ENCODE assay signal across 9 cellular contexts in the genomic region with DNA sequence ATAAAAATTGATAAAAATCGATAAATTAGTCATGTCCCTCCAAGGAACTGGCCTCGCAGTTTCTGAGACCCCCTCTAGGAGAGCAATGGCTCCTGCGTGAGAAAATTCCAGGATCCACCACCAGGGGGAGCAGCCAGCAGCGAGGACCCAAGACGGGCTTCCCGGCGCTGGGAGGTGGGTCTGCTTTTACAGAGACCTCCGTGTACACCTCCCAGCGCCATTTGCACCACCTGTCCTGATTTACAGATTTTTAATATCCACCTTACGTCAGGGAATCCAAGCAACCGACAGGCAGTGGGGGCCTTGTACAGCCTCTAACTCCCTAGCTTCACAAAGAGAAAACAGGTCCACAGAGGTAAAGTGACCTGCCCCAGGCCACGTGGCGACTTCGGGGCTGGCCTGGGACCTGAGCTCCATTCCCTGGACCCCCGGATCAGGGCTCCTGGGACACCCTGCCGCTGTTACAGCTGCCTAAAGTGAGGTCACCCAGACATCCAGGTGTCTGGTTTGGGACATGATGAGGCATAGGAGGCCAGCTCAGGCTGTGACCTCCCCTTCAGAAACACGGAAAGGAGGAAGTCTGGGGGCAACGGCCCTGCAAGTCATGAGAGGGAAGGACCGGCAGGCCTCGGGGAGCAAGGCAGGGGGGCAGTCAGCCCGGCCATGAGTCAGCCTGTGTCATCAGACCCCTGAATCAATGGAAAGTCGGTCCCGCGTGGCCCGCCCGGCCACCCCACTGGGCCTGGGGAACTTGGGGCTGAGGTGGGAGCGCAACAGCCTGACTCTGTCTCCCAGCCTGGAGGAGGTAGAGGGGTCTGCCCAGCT. TPM values are rescaled to one million over a fixed set of nuclear protein-coding genes. Genes with fewer than 3 reads are reported as not detected.
DNase-seq lines count a peak whose midpoint lies in the region; ATAC-seq and TF ChIP-seq lines count a peak whose summit lies in the region.
"Had no signal": no experiment of that assay in that cellular context is flagged by ENCODE, and none has a peak within 500 bp of the region (broad histone marks: within the 10 kb centered on the region; RNA-seq: fewer than 3 reads in every experiment).

No MANE protein-coding gene starts in this region.

- peak; percentile 64 to 76 (median 68) for DNase-seq in CD4-positive, alpha-beta memory T cell
- DNase-seq in IMR-90: peak; percentile 61
- DNase-seq in SK-N-DZ (ENCODE audit: low spot score): peak; percentile 78
- DNase-seq in activated naive CD4-positive, alpha-beta T cell treated with anti-CD3 and anti-CD28 coated beads, Interleukin-2, amount 10 ng/mL, durations not matched to agents 7 days and 5 days: peak; percentile 88
- peak; percentile 85 for DNase-seq in Right ventricle myocardium superior
- DNase-seq in prostate gland (ENCODE audit: low spot score): peak; percentile 52
- DNase-seq in aorta: peak; percentile 84 to 94

- H2AK5ac ChIP-seq in IMR-90 (ENCODE audit: low read depth, low read length): peak overlapping the region; percentile 83

- TF ChIP-seq RAD21 in IMR-90 (IDR thresholded peaks at IDR 0.05; ENCODE audit: low read length): peak; percentile 72

- dilution Hi-C loops in IMR-90 (cut with HindIII; ENCODE audit: low sequenced_read_pairs, unreplicated experiment): no loop called here

- peak overlapping the region in 1 of 2 experiments; percentile 80; a peak in 2 of 4 replicates for H4K8ac ChIP-seq in IMR-90 (ENCODE audit: low read depth in 2 of 2, low read length in 2 of 2)

- H2BK15ac ChIP-seq in IMR-90 (ENCODE audit: low read depth, low read length): no peak overlapping the region; the same call in 2 of the 3 replicates

- H3K27me3 Mint-ChIP-seq in CD4-positive, alpha-beta memory T cell: no peaks in the 10 kb centered on the region
- H3K27me3 Mint-ChIP-seq in activated naive CD4-positive, alpha-beta T cell treated with anti-CD3 and anti-CD28 coated beads, Interleukin-2, amount 10 ng/mL, durations not matched to agents 7 days and 5 days: no peaks in the 10 kb centered on the region

- peaks cover 4% of the 10 kb centered on the region for H3K36me3 ChIP-seq in CD4-positive, alpha-beta memory T cell (ENCODE audit: insufficient read depth, low read length)
- H3K36me3 ChIP-seq in IMR-90 (ENCODE audit: control insufficient read depth, insufficient read depth, low read length) (no peaks in the 10 kb centered on the region), prostate gland (no peaks in the 10 kb centered on the region), aorta (ENCODE audit: control insufficient read depth in 1 of 2, insufficient read depth in 2 of 2, low read length in 1 of 2) (no peaks in the 10 kb centered on the region)

- in situ Hi-C loops in IMR-90 (cut with MboI; ENCODE audit: low sequenced_read_pairs): loop anchor here (5.0 kb wide), 1 partner anchor 156 kb away; no protein-coding TSS in a partner anchor

- no peak overlapping the region for H3K56ac ChIP-seq in IMR-90 (ENCODE audit: extremely low read depth, insufficient read depth, low read length)

- ATAC-seq in IMR-90 (ENCODE audit: low read depth) (peak; percentile 87), Right ventricle myocardium superior (ENCODE audit: poor library complexity) (peak; percentile 75), aorta (ENCODE audit: low FRiP score) (peak; percentile 67), GM21447 (IDR thresholded peaks at IDR 0.05; ENCODE audit: unreplicated experiment) (no peak)

- H2AK9ac ChIP-seq in IMR-90 (replicated peaks; ENCODE audit: low read depth, low read length, poor library complexity): peak overlapping the region; percentile 87

- peak overlapping the region; percentile 36 for H3K27ac ChIP-seq in CD4-positive, alpha-beta memory T cell (ENCODE audit: low read depth, low read length)
- H3K27ac ChIP-seq in IMR-90 (ENCODE audit: insufficient read depth, low read length) (no peak overlapping the region), prostate gland (peak overlapping the region in 1 of 2 donors; percentile 26), aorta (ENCODE audit: low read depth in 1 of 2, low read length in 2 of 2) (no peak overlapping the region)
- H3K27ac ChIP-seq: SK-N-MC had no signal

- BruUV-seq in IMR-90 (replicated peaks; lab: Mats Ljungman, UMichigan): no TSS peak

- peak overlapping the region in 1 of 2 donors; percentile 24 for H3K4me3 ChIP-seq in CD4-positive, alpha-beta memory T cell (ENCODE audit: low read length in 2 of 2)
- H3K4me3 ChIP-seq in IMR-90 (ENCODE audit: insufficient read depth, low read depth, low read length) (peak overlapping the region; percentile 26; the same call in 1 of the 2 replicates), prostate gland (no peak overlapping the region), aorta (ENCODE audit: low read length in 2 of 2) (no peak overlapping the region)
- H3K4me3 ChIP-seq: SK-N-MC had no signal

- peak overlapping the region; percentile 61 to 90 (median 86) for H3K27ac Mint-ChIP-seq in CD4-positive, alpha-beta memory T cell
- peak overlapping the region; percentile 84 for H3K27ac Mint-ChIP-seq in activated naive CD4-positive, alpha-beta T cell treated with anti-CD3 and anti-CD28 coated beads, Interleukin-2, amount 10 ng/mL, durations not matched to agents 7 days and 5 days

- H2BK120ac ChIP-seq in IMR-90 (ENCODE audit: low read depth, low read length): peak overlapping the region; percentile 38; the same call in 1 of the 2 replicates

- H3K23ac ChIP-seq in IMR-90 (ENCODE audit: low read depth, low read length): peak overlapping the region; percentile 75; the same call in 1 of the 2 replicates

- H2AFZ ChIP-seq in IMR-90 (replicated peaks; ENCODE audit: low read length, poor library complexity): peak overlapping the region; percentile 94

- no peak overlapping the region for H2BK5ac ChIP-seq in IMR-90 (ENCODE audit: low read depth, low read length, poor library complexity, severe bottlenecking)

- no peaks in the 10 kb centered on the region for H3K27me3 ChIP-seq in CD4-positive, alpha-beta memory T cell (ENCODE audit: insufficient read depth, low read length)
- H3K27me3 ChIP-seq in IMR-90 (ENCODE audit: control insufficient read depth, insufficient read depth, low read length): no peaks in the 10 kb centered on the region; the same call in 1 of the 2 replicates
- H3K27me3 ChIP-seq in prostate gland (replicated peaks; ENCODE audit: insufficient read depth): no peaks in the 10 kb centered on the region
- no peaks in the 10 kb centered on the region for H3K27me3 ChIP-seq in aorta (ENCODE audit: control insufficient read depth in 1 of 2, insufficient read depth in 2 of 2, low read length in 1 of 2)

- H3K14ac ChIP-seq in IMR-90 (replicated peaks; ENCODE audit: low read depth, low read length): peak overlapping the region; percentile 76

- CTCF ChIA-PET in CD4-positive, alpha-beta memory T cell (lab: Charles Lee; ENCODE audit: partially characterized antibody): interaction anchor here (0.7 to 4.2 kb wide), 23 partner anchors 15 to 178 kb away, joined by 3 to 60 read pairs (median 4); a partner anchor contains a TSS
- CTCF ChIA-PET in IMR-90 (lab: Yijun Ruan, JAX): interaction anchor here (0.6 to 1.5 kb wide), 5 partner anchors 25 to 149 kb away, joined by 3 to 7 read pairs (median 3); no protein-coding TSS in a partner anchor
- CTCF ChIA-PET in activated naive CD4-positive, alpha-beta T cell treated with anti-CD3 and anti-CD28 coated beads, Interleukin-2, amount 10 ng/mL, durations not matched to agents 7 days and 5 days (lab: Charles Lee): interaction anchor here (0.7 to 5.3 kb wide), 11 partner anchors 7 to 158 kb away, joined by 3 to 59 read pairs (median 4); a partner anchor contains a TSS

- no peaks in the 10 kb centered on the region for H4K20me1 ChIP-seq in IMR-90 (ENCODE audit: insufficient read depth, low read length)

- peak overlapping the region; percentile 15; the same call in 1 of the 2 replicates for H4K5ac ChIP-seq in IMR-90 (ENCODE audit: low read depth, low read length)

- no peaks in the 10 kb centered on the region; the same call in 1 of the 2 replicates for H3K9me1 ChIP-seq in IMR-90 (ENCODE audit: insufficient read depth, low read length)

- H3K4me1 ChIP-seq in CD4-positive, alpha-beta memory T cell (ENCODE audit: insufficient read depth, low read length): peaks cover 48% of the 10 kb centered on the region
- peaks cover 6% of the 10 kb centered on the region; the same call in 1 of the 2 replicates for H3K4me1 ChIP-seq in IMR-90 (ENCODE audit: control insufficient read depth, insufficient read depth, low read length)
- no peaks in the 10 kb centered on the region for H3K4me1 ChIP-seq in prostate gland (replicated peaks)
- H3K4me1 ChIP-seq in aorta (ENCODE audit: control insufficient read depth in 1 of 2, insufficient read depth in 2 of 2, low read length in 2 of 2): no peaks in the 10 kb centered on the region

- H3K4me2 ChIP-seq in IMR-90 (ENCODE audit: low read depth, low read length): peak overlapping the region; percentile 92

- no peaks in the 10 kb centered on the region for H3K9me3 Mint-ChIP-seq in CD4-positive, alpha-beta memory T cell
- no peaks in the 10 kb centered on the region for H3K9me3 Mint-ChIP-seq in activated naive CD4-positive, alpha-beta T cell treated with anti-CD3 and anti-CD28 coated beads, Interleukin-2, amount 10 ng/mL, durations not matched to agents 7 days and 5 days

- H3K4ac ChIP-seq in IMR-90 (ENCODE audit: low read depth, low read length): peak overlapping the region; percentile 45

- H3K9ac ChIP-seq in IMR-90 (ENCODE audit: low read depth, low read length): peak overlapping the region; percentile 27; the same call in 1 of the 2 replicates

- intact Hi-C loops in CD4-positive, alpha-beta memory T cell (cut with micrococcal nuclease): loop anchor here (1.0 to 2.0 kb wide), 5 partner anchors 24 to 155 kb away; a partner anchor contains a TSS
- intact Hi-C loops in IMR-90 (cut with micrococcal nuclease): loop anchor here (1.0 to 2.0 kb wide), 3 partner anchors 25 to 222 kb away; a partner anchor contains a TSS
- intact Hi-C loops in Right ventricle myocardium superior (cut with DNase I): loop anchor here (5.0 kb wide), 1 partner anchor 124 kb away; a partner anchor contains a TSS
- intact Hi-C loops in prostate gland (cut with DNase I): loop anchor here (1.0 kb wide), 1 partner anchor 124 kb away; a partner anchor contains a TSS
- intact Hi-C loops in aorta (cut with DNase I): loop anchor here (2.0 kb wide), 1 partner anchor 124 kb away; a partner anchor contains a TSS

- no peaks in the 10 kb centered on the region for H3K79me1 ChIP-seq in IMR-90 (ENCODE audit: low read depth in 1 of 2, low read length in 2 of 2)

- H3K36me3 Mint-ChIP-seq in CD4-positive, alpha-beta memory T cell: peaks cover 4 to 18% of the 10 kb centered on the region in 2 donors
- peaks cover 54% of the 10 kb centered on the region for H3K36me3 Mint-ChIP-seq in activated naive CD4-positive, alpha-beta T cell treated with anti-CD3 and anti-CD28 coated beads, Interleukin-2, amount 10 ng/mL, durations not matched to agents 7 days and 5 days

- peak overlapping the region; percentile 49; the same call in 1 of the 2 replicates for H2BK20ac ChIP-seq in IMR-90 (ENCODE audit: low read depth, low read length)

- H3K18ac ChIP-seq in IMR-90 (ENCODE audit: low read depth, low read length): no peak overlapping the region

- H4K91ac ChIP-seq in IMR-90 (ENCODE audit: insufficient read depth, low read depth, low read length): peak overlapping the region; percentile 54; the same call in 1 of the 2 replicates

- H3K9me3 ChIP-seq in CD4-positive, alpha-beta memory T cell (ENCODE audit: control insufficient read depth in 1 of 2, low read length in 2 of 2): no peaks in the 10 kb centered on the region
- H3K9me3 ChIP-seq in IMR-90 (ENCODE audit: control insufficient read depth, insufficient read depth, low read length) (no peaks in the 10 kb centered on the region), prostate gland (no peaks in the 10 kb centered on the region), aorta (ENCODE audit: control insufficient read depth, low read length) (no peaks in the 10 kb centered on the region)

- peak overlapping the region; percentile 70 to 83 (median 74) for H3K4me3 Mint-ChIP-seq in CD4-positive, alpha-beta memory T cell
- H3K4me3 Mint-ChIP-seq in activated naive CD4-positive, alpha-beta T cell treated with anti-CD3 and anti-CD28 coated beads, Interleukin-2, amount 10 ng/mL, durations not matched to agents 7 days and 5 days: peak overlapping the region; percentile 100

- H3K4me1 Mint-ChIP-seq in CD4-positive, alpha-beta memory T cell: peaks cover 24 to 56% (median 42%) of the 10 kb centered on the region in 4 donors
- peaks cover 69% of the 10 kb centered on the region for H3K4me1 Mint-ChIP-seq in activated naive CD4-positive, alpha-beta T cell treated with anti-CD3 and anti-CD28 coated beads, Interleukin-2, amount 10 ng/mL, durations not matched to agents 7 days and 5 days

- TF ChIP-seq POLR2A in IMR-90 (IDR thresholded peaks at IDR 0.05; ENCODE audit: low read depth, low read length): no peak
- no peak for TF ChIP-seq POLR2A in prostate gland (IDR thresholded peaks at IDR 0.05)

- 79% methylated on average over 6 of the region's 27 CpGs; no CpG with 5 or more reads in 1 of the 2 experiments for WGBS in IMR-90 (ENCODE audit: extremely low coverage in 2 of 2, insufficient read length in 1 of 2), 2 experiments
- WGBS in prostate gland: 28% methylated on average over 27 of the region's 27 CpGs
- WGBS in aorta, 2 donors: 28 to 31% methylated on average over 27 of the region's 27 CpGs

- POLR2A ChIA-PET in CD4-positive, alpha-beta memory T cell (lab: Charles Lee; ENCODE audit: partially characterized antibody): interaction anchor here (1.0 to 9.0 kb wide), 6 partner anchors 9 to 159 kb away, joined by 3 to 106 read pairs (median 3); a partner anchor contains a TSS
- POLR2A ChIA-PET in IMR-90 (lab: Charles Lee; ENCODE audit: unreplicated experiment): no interaction called here

- TF ChIP-seq CTCF in IMR-90 (conservative IDR thresholded peaks at IDR 0.05; ENCODE audit: low read depth, low read length) (peak; percentile 91), prostate gland (IDR thresholded peaks at IDR 0.05) (peak; percentile 96 to 99 (median 97))

RNA-seq across cellular contexts. Expression of a gene that starts 3.5 kb away (rescaled TPM):
- 1 to 10 TPM; 1.1 to 1.6 TPM for total RNA-seq in CD4-positive, alpha-beta memory T cell
- polyA plus RNA-seq in CD4-positive, alpha-beta memory T cell: 100 to 1,000 TPM in 1 of 2 donors, 10 to 100 TPM in 1; 23.7 to 103 TPM
- total RNA-seq in IMR-90 (2012; rRNA removed) (not detected in 2 replicates), Right ventricle myocardium superior (0.11 TPM), prostate gland (1 to 10 TPM in 1 of 2 donors, not detected in 1; 2.5 TPM), aorta (1 to 10 TPM; 1.4 to 3.9 TPM)
- polyA plus RNA-seq in IMR-90 (2012; rRNA removed) (not detected in 2 replicates), aorta (1 to 10 TPM; 1.4 to 1.6 TPM)
- polyA plus RNA-seq in IMR-90 (2012; cell fraction: cytosol; rRNA removed): 0.07 TPM in 1 of 2 replicates, not detected in the other
- 0.42 and 0.81 TPM in 2 replicates for polyA plus RNA-seq in IMR-90 (2012; cell fraction: nucleus; rRNA removed; ENCODE audit: low replicate concordance)
- polyA plus RNA-seq in SK-N-DZ (2014; cell fraction: cytosol; rRNA removed): not detected in 2 replicates
- not detected in 2 replicates for polyA plus RNA-seq in SK-N-DZ (2014; cell fraction: nucleus; rRNA removed)

RNA-seq across cellular contexts. Expression of a gene that starts 16.6 kb away (rescaled TPM):
- total RNA-seq in CD4-positive, alpha-beta memory T cell: under 1 TPM; 0.26 to 0.58 TPM
- not detected for polyA plus RNA-seq in CD4-positive, alpha-beta memory T cell
- total RNA-seq in IMR-90 (2012; rRNA removed) (79.4 and 130 TPM in 2 replicates), Right ventricle myocardium superior (0.54 TPM), prostate gland (under 1 TPM; 0.40 to 0.59 TPM), aorta (1 to 10 TPM; 4.5 to 6.6 TPM)
- polyA plus RNA-seq in IMR-90 (2012; rRNA removed) (203 and 214 TPM in 2 replicates), aorta (1 to 10 TPM; 1.3 to 2.3 TPM)
- 41.6 and 110 TPM in 2 replicates for polyA plus RNA-seq in IMR-90 (2012; cell fraction: cytosol; rRNA removed)
- polyA plus RNA-seq in IMR-90 (2012; cell fraction: nucleus; rRNA removed; ENCODE audit: low replicate concordance): 1,609 and 2,085 TPM in 2 replicates
- polyA plus RNA-seq in SK-N-DZ (2014; cell fraction: cytosol; rRNA removed): not detected in 2 replicates
- polyA plus RNA-seq in SK-N-DZ (2014; cell fraction: nucleus; rRNA removed): 0.04 TPM in 1 of 2 replicates, not detected in the other

RNA-seq across cellular contexts. Expression of a gene that starts 26.2 kb away (rescaled TPM):
- 10 to 100 TPM; 13.7 to 14.9 TPM for total RNA-seq in CD4-positive, alpha-beta memory T cell
- 10 to 100 TPM; 11.3 to 17.5 TPM for polyA plus RNA-seq in CD4-positive, alpha-beta memory T cell
- total RNA-seq in IMR-90 (2012; rRNA removed) (10.6 and 11.7 TPM in 2 replicates), Right ventricle myocardium superior (5.3 TPM), prostate gland (10 to 100 TPM; 27.2 to 33.2 TPM), aorta (10 to 100 TPM; 13.5 to 14.0 TPM)
- polyA plus RNA-seq in IMR-90 (2012; rRNA removed) (23.5 and 26.9 TPM in 2 replicates), aorta (10 to 100 TPM in 1 of 2 donors, 1 to 10 TPM in 1; 4.0 to 13.4 TPM)
- 11.4 and 33.1 TPM in 2 replicates for polyA plus RNA-seq in IMR-90 (2012; cell fraction: cytosol; rRNA removed)
- polyA plus RNA-seq in IMR-90 (2012; cell fraction: nucleus; rRNA removed; ENCODE audit: low replicate concordance): 55.8 and 106 TPM in 2 replicates
- polyA plus RNA-seq in SK-N-DZ (2014; cell fraction: cytosol; rRNA removed): 3.2 and 4.1 TPM in 2 replicates
- polyA plus RNA-seq in SK-N-DZ (2014; cell fraction: nucleus; rRNA removed): 7.9 and 11.9 TPM in 2 replicates

Comparison
In these comparisons a context has a peak if more than half of its experiments do, and no peak if none do; other contexts are left out.
1. RNA of a gene that starts 16.6 kb away (total RNA-seq): 79.4 to 130 TPM in IMR-90; 4.5 to 6.6 TPM in aorta, 0.40 to 0.59 TPM in prostate gland, 0.26 to 0.58 TPM in CD4-positive, alpha-beta memory T cell and 0.54 TPM in Right ventricle myocardium superior (single experiment); every median in the first group is over 10 times any median in the second.
2. Peak in every context shown above with its lines, with median percentiles within 50 percentile points of each other: DNase-seq.